In the genomic region with DNA sequence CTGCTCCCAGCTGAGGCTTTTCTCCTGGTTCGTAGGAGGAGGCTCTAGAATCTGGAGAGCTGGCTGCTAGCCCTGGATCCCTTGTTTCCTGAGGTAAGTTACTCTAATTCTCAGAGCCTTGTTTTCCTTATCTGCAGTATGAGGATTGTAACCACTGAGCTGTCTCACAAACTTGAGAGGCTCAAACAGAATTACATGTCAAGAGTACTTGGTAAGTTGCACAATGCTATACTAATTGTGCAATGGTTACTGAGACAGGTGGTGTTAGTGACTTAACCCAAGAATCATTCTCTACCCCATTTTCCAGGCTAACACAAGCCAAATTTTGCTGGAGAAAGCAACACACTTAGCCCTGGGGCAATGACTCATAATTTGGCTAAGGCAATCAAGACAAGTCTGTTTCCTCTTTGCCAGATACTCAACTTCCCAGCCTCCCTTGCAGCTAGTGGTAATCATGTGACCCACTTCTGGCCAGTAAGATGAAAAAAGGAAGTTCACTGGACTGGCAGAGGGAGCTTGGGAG, we compare ENCODE assay signal across 1 cellular context.
TF ChIP-seq lines count a peak whose summit lies in the region.

No MANE protein-coding gene starts in this region.

TF ChIP-seq in GM23338, 12 proteins besides CTCF, POLR2A, EP300 and RAD21 (continued from another document):
- TF ChIP-seq, protein P1, sequence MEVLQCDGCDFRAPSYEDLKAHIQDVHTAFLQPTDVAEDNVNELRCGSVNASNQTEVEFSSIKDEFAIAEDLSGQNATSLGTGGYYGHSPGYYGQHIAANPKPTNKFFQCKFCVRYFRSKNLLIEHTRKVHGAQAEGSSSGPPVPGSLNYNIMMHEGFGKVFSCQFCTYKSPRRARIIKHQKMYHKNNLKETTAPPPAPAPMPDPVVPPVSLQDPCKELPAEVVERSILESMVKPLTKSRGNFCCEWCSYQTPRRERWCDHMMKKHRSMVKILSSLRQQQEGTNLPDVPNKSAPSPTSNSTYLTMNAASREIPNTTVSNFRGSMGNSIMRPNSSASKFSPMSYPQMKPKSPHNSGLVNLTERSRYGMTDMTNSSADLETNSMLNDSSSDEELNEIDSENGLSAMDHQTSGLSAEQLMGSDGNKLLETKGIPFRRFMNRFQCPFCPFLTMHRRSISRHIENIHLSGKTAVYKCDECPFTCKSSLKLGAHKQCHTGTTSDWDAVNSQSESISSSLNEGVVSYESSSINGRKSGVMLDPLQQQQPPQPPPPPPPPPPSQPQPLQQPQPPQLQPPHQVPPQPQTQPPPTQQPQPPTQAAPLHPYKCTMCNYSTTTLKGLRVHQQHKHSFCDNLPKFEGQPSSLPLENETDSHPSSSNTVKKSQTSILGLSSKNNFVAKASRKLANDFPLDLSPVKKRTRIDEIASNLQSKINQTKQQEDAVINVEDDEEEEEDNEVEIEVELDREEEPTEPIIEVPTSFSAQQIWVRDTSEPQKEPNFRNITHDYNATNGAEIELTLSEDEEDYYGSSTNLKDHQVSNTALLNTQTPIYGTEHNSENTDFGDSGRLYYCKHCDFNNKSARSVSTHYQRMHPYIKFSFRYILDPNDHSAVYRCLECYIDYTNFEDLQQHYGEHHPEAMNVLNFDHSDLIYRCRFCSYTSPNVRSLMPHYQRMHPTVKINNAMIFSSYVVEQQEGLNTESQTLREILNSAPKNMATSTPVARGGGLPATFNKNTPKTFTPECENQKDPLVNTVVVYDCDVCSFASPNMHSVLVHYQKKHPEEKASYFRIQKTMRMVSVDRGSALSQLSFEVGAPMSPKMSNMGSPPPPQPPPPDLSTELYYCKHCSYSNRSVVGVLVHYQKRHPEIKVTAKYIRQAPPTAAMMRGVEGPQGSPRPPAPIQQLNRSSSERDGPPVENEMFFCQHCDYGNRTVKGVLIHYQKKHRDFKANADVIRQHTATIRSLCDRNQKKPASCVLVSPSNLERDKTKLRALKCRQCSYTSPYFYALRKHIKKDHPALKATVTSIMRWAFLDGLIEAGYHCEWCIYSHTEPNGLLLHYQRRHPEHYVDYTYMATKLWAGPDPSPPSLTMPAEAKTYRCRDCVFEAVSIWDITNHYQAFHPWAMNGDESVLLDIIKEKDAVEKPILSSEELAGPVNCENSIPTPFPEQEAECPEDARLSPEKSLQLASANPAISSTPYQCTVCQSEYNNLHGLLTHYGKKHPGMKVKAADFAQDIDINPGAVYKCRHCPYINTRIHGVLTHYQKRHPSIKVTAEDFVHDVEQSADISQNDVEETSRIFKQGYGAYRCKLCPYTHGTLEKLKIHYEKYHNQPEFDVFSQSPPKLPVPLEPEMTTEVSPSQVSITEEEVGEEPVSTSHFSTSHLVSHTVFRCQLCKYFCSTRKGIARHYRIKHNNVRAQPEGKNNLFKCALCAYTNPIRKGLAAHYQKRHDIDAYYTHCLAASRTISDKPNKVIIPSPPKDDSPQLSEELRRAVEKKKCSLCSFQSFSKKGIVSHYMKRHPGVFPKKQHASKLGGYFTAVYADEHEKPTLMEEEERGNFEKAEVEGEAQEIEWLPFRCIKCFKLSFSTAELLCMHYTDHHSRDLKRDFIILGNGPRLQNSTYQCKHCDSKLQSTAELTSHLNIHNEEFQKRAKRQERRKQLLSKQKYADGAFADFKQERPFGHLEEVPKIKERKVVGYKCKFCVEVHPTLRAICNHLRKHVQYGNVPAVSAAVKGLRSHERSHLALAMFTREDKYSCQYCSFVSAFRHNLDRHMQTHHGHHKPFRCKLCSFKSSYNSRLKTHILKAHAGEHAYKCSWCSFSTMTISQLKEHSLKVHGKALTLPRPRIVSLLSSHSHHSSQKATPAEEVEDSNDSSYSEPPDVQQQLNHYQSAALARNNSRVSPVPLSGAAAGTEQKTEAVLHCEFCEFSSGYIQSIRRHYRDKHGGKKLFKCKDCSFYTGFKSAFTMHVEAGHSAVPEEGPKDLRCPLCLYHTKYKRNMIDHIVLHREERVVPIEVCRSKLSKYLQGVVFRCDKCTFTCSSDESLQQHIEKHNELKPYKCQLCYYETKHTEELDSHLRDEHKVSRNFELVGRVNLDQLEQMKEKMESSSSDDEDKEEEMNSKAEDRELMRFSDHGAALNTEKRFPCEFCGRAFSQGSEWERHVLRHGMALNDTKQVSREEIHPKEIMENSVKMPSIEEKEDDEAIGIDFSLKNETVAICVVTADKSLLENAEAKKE (CRISPR knock-in tag; IDR thresholded peaks at IDR 0.05): no peak
- TF ChIP-seq NANOG (IDR thresholded peaks at IDR 0.05; ENCODE audit: borderline replicate concordance): no peak
